ENCODE assay signal across 8 cellular contexts in genomic region chr1:183881387-183882084, GRCh38.
DNase-seq lines count a peak whose midpoint lies in the region; ATAC-seq and TF ChIP-seq lines count a peak whose summit lies in the region.

No MANE protein-coding gene starts in this region.

- no peak for ATAC-seq in HG02885 (IDR thresholded peaks at IDR 0.05; ENCODE audit: poor library complexity, unreplicated experiment)

- H3K4me1 Mint-ChIP-seq in immature natural killer cell, result no peaks in the 10 kb centered on the region

- no peak overlapping the region for H3K4me3 Mint-ChIP-seq in immature natural killer cell

- no peak overlapping the region for H3K27ac Mint-ChIP-seq in immature natural killer cell

- peaks cover 0 to 3% (median 0%) of the 10 kb centered on the region in 3 donors for H3K36me3 Mint-ChIP-seq in immature natural killer cell

- 0 out of 2 replicates have a peak, but pooled peaks have one; percentile 11 for TF ChIP-seq RAD21 in Ishikawa (IDR thresholded peaks at IDR 0.05; ENCODE audit: low read depth)

- peaks cover 1 to 5% (median 2%) of the 10 kb centered on the region in 3 donors for H3K27me3 Mint-ChIP-seq in immature natural killer cell (ENCODE audit: low read depth in 3 of 3)

- peak; percentile 79 for TF ChIP-seq EP300 in Ishikawa (IDR thresholded peaks at IDR 0.05; ENCODE audit: borderline replicate concordance)

- H3K9me3 Mint-ChIP-seq in immature natural killer cell, result no peaks in the 10 kb centered on the region

- peak; percentile 89 for DNase-seq in A172 (ENCODE audit: low spot score)
- DNase-seq in dermis microvascular lymphatic vessel endothelial cell (ENCODE audit: low read depth in 2 of 2), result peak; percentile 89 to 96
- peak; percentile 91 to 95 for DNase-seq in lung microvascular endothelial cell (ENCODE audit: low read depth in 2 of 2)
- DNase-seq in activated CD4-positive, alpha-beta T cell treated with anti-CD3 and anti-CD28 coated beads for 1 hour, result no peak
- no peak for DNase-seq in immature natural killer cell
- DNase-seq in AML-193 (lab: John Stamatoyannopoulos, UW), result no peak

TF ChIP-seq in Ishikawa, 13 proteins besides CTCF, POLR2A, EP300 and RAD21:
- TF ChIP-seq MAX (IDR thresholded peaks at IDR 0.05) (peak; percentile 51; the same call in 1 of the 2 replicates), CREB1 (IDR thresholded peaks at IDR 0.05; ENCODE audit: low read depth) (no peak), TAF1 (IDR thresholded peaks at IDR 0.05; ENCODE audit: low read depth) (no peak), CEBPB (IDR thresholded peaks at IDR 0.05) (peak; percentile 90), TEAD4 (IDR thresholded peaks at IDR 0.05) (peak; percentile 98), FOXM1 (IDR thresholded peaks at IDR 0.05; ENCODE audit: borderline replicate concordance, low read depth) (peak; percentile 46; the same call in 1 of the 2 replicates), USF1 (IDR thresholded peaks at IDR 0.05) (no peak), NFIC (IDR thresholded peaks at IDR 0.05) (peak; percentile 98), YY1 (IDR thresholded peaks at IDR 0.05; ENCODE audit: low read depth) (0 out of 2 replicates have a peak, but pooled peaks have one; percentile 12), TCF12 (IDR thresholded peaks at IDR 0.05; ENCODE audit: low read depth) (peak; percentile 82; the same call in 1 of the 2 replicates), REST (IDR thresholded peaks at IDR 0.05; ENCODE audit: low read depth) (no peak), ZBTB7A (IDR thresholded peaks at IDR 0.05; ENCODE audit: low read depth) (peak; percentile 71; the same call in 1 of the 2 replicates), EGR1 (IDR thresholded peaks at IDR 0.05) (no peak)

Comparison
In these comparisons a context has a peak if more than half of its experiments do, and no peak if none do; other contexts are left out.
1. DNase-seq: peak in A172 (single experiment), dermis microvascular lymphatic vessel endothelial cell (2 of 2) and lung microvascular endothelial cell (2 of 2); none in activated CD4-positive, alpha-beta T cell treated with anti-CD3 and anti-CD28 coated beads for 1 hour (single experiment), immature natural killer cell (0 of 3) and AML-193 (0 of 2).